Comparison of ENCODE assay signal across 16 cellular contexts in the genomic region with DNA sequence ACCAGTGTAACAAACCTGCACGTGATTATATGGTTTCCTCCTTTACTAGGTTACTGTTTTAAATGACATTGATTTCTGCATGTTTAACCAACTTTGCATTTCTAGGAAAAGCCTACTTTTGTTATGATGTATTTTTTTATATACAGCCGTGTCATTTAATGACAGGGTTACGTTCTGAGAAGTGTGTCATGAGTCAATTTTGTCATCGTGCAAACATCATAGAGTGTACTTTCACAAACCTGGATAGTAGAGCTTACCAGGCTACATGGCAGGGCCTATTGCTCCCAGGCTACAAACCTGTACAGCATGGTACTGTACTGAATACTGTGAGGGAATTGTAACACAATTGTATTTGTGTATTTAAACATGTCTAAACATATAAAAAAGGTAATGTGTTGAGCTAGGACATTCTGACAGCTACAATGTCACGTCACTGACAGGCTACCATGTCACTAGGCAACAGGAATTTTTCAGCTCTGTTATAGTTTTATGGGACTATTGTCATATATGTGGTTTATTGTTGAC.
"Had no signal": no experiment of that assay in that cellular context is flagged by ENCODE, and none has a peak within 500 bp of the region (broad histone marks: within the 10 kb centered on the region; RNA-seq: fewer than 3 reads in every experiment).

No MANE protein-coding gene starts in this region.

- H3K4me3 Mint-ChIP-seq: activated naive CD8-positive, alpha-beta T cell; brain; naive B cell; T-helper 1 cell treated with Interleukin-12 subunit alpha and Interleukin-12 subunit beta and Interleukin-4 antibody, amounts not matched to agents 30 μg/mL and 1 μg/mL, for 36 hours had no signal

- H3K4me1 Mint-ChIP-seq: naive B cell had no signal

- H3K9ac ChIP-seq: parathyroid adenoma had no signal

- FAIRE-seq: endometrium had no signal

- H3K9me3 ChIP-seq: colonic mucosa, sigmoid colon had no signal

- H3K27ac Mint-ChIP-seq: activated naive CD8-positive, alpha-beta T cell; naive B cell; T-helper 1 cell treated with Interleukin-12 subunit alpha and Interleukin-12 subunit beta and Interleukin-4 antibody, amounts not matched to agents 30 μg/mL and 1 μg/mL, for 36 hours had no signal

- H3K27me3 Mint-ChIP-seq: activated naive CD8-positive, alpha-beta T cell; brain; naive B cell had no signal

- DNase-seq: activated CD4-positive, alpha-beta T cell treated with anti-CD3 and anti-CD28 coated beads for 4 hours; activated CD8-positive, alpha-beta memory T cell treated with anti-CD3 and anti-CD28 coated beads, Interleukin-2, amount 50 U/mL, for 48 hours; activated effector memory CD4-positive, alpha-beta T cell treated with anti-CD3 and anti-CD28 coated beads, Interleukin-2, amount 50 U/mL, for 16 hours; amniotic stem cell; central memory CD4-positive, alpha-beta T cell; colonic mucosa; naive B cell; sigmoid colon; stimulated activated CD4-positive, alpha-beta T cell treated with anti-CD3 and anti-CD28 coated beads, Interleukin-1b, Interleukin-23, amount 100 ng/mL, for 48 hours had no signal

- H3K36me3 ChIP-seq: colonic mucosa, sigmoid colon had no signal

- H3K27me3 ChIP-seq: colonic mucosa, sigmoid colon had no signal

- ATAC-seq: esophagus mucosa had no signal

- H3K4me3 ChIP-seq: colonic mucosa, lung, sigmoid colon had no signal

- H2AFZ ChIP-seq: parathyroid adenoma had no signal

- H3K79me2 ChIP-seq: parathyroid adenoma had no signal

- H3K27ac ChIP-seq: colonic mucosa, parathyroid adenoma, sigmoid colon had no signal

- H3K9me3 Mint-ChIP-seq: naive B cell had no signal

- H3K36me3 Mint-ChIP-seq: activated naive CD8-positive, alpha-beta T cell; naive B cell had no signal
